1 cellular context compared by ENCODE assay signal in the genomic region with DNA sequence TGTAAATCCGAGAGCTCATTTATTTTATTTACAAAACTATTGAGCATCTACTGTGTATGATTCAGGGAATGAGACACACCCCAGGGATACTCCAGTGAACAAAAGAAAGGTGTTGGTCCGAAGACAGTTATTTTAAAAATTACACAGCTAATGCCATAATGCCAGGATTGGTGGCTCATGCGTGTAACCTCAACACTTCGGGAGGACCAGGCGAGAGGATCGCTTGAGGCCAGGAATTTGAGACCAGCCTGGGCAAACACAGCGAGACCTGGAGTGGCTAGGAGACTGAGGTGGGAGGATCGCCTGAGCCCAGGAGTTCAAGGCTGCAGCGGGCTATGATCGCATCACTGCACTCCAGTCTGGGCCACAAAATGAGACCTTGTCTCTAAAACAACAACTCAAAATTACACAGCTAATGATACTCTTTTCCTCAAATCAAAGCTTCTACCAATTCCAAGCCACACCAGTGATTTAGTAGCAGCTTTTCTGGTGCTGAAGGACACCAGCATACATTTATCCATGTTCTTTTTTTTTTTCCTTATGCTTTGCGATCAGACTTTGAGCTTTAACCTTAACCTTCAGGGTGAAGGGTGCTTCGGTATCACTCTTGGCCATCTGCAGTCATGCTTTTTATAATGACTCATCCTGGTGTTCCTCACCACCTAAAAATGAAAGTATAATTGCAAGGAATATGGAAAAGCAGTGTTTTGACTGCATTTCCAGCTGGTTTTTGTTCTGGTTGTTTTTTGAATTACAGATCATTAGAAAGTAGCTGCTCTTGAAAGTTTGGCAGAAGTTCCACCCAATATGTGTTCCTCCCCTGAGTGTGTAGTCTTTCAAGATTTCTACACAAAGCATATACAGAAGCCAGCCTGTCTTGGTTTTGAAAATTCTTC.
TF ChIP-seq lines count a peak whose summit lies in the region.

No MANE protein-coding gene starts in this region.

TF ChIP-seq in WTC11, 78 proteins besides CTCF, POLR2A, EP300 and RAD21 (continued from another document):
- TF ChIP-seq, protein P1, sequence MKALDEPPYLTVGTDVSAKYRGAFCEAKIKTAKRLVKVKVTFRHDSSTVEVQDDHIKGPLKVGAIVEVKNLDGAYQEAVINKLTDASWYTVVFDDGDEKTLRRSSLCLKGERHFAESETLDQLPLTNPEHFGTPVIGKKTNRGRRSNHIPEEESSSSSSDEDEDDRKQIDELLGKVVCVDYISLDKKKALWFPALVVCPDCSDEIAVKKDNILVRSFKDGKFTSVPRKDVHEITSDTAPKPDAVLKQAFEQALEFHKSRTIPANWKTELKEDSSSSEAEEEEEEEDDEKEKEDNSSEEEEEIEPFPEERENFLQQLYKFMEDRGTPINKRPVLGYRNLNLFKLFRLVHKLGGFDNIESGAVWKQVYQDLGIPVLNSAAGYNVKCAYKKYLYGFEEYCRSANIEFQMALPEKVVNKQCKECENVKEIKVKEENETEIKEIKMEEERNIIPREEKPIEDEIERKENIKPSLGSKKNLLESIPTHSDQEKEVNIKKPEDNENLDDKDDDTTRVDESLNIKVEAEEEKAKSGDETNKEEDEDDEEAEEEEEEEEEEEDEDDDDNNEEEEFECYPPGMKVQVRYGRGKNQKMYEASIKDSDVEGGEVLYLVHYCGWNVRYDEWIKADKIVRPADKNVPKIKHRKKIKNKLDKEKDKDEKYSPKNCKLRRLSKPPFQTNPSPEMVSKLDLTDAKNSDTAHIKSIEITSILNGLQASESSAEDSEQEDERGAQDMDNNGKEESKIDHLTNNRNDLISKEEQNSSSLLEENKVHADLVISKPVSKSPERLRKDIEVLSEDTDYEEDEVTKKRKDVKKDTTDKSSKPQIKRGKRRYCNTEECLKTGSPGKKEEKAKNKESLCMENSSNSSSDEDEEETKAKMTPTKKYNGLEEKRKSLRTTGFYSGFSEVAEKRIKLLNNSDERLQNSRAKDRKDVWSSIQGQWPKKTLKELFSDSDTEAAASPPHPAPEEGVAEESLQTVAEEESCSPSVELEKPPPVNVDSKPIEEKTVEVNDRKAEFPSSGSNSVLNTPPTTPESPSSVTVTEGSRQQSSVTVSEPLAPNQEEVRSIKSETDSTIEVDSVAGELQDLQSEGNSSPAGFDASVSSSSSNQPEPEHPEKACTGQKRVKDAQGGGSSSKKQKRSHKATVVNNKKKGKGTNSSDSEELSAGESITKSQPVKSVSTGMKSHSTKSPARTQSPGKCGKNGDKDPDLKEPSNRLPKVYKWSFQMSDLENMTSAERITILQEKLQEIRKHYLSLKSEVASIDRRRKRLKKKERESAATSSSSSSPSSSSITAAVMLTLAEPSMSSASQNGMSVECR (CRISPR knock-in tag; IDR thresholded peaks at IDR 0.05; ENCODE audit: borderline replicate concordance) = no peak
- TF ChIP-seq, protein P2, sequence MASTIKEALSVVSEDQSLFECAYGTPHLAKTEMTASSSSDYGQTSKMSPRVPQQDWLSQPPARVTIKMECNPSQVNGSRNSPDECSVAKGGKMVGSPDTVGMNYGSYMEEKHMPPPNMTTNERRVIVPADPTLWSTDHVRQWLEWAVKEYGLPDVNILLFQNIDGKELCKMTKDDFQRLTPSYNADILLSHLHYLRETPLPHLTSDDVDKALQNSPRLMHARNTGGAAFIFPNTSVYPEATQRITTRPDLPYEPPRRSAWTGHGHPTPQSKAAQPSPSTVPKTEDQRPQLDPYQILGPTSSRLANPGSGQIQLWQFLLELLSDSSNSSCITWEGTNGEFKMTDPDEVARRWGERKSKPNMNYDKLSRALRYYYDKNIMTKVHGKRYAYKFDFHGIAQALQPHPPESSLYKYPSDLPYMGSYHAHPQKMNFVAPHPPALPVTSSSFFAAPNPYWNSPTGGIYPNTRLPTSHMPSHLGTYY (CRISPR knock-in tag; IDR thresholded peaks at IDR 0.05) = no peak
- TF ChIP-seq TP53 (CRISPR knock-in tag; IDR thresholded peaks at IDR 0.05) (no peak), NR1H2 (CRISPR knock-in tag; IDR thresholded peaks at IDR 0.05) (no peak), NFATC4 (CRISPR knock-in tag; IDR thresholded peaks at IDR 0.05) (no peak), ZNF138 (CRISPR knock-in tag; conservative IDR thresholded peaks at IDR 0.05) (no peak), NR2C2 (CRISPR knock-in tag; IDR thresholded peaks at IDR 0.05) (no peak), ZNF423 (CRISPR knock-in tag; IDR thresholded peaks at IDR 0.05) (no peak), ATF1 (CRISPR knock-in tag; IDR thresholded peaks at IDR 0.05) (no peak), MYBL2 (CRISPR knock-in tag; IDR thresholded peaks at IDR 0.05) (no peak), HMGA2 (CRISPR knock-in tag; IDR thresholded peaks at IDR 0.05) (no peak)
- TF ChIP-seq, protein P3, sequence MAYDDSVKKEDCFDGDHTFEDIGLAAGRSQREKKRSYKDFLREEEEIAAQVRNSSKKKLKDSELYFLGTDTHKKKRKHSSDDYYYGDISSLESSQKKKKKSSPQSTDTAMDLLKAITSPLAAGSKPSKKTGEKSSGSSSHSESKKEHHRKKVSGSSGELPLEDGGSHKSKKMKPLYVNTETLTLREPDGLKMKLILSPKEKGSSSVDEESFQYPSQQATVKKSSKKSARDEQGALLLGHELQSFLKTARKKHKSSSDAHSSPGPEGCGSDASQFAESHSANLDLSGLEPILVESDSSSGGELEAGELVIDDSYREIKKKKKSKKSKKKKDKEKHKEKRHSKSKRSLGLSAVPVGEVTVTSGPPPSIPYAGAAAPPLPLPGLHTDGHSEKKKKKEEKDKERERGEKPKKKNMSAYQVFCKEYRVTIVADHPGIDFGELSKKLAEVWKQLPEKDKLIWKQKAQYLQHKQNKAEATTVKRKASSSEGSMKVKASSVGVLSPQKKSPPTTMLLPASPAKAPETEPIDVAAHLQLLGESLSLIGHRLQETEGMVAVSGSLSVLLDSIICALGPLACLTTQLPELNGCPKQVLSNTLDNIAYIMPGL (CRISPR knock-in tag; IDR thresholded peaks at IDR 0.05) = no peak
- TF ChIP-seq, protein P4, sequence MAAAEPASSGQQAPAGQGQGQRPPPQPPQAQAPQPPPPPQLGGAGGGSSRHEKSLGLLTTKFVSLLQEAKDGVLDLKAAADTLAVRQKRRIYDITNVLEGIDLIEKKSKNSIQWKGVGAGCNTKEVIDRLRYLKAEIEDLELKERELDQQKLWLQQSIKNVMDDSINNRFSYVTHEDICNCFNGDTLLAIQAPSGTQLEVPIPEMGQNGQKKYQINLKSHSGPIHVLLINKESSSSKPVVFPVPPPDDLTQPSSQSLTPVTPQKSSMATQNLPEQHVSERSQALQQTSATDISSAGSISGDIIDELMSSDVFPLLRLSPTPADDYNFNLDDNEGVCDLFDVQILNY (CRISPR knock-in tag; IDR thresholded peaks at IDR 0.05) = no peak
- TF ChIP-seq, protein P5, sequence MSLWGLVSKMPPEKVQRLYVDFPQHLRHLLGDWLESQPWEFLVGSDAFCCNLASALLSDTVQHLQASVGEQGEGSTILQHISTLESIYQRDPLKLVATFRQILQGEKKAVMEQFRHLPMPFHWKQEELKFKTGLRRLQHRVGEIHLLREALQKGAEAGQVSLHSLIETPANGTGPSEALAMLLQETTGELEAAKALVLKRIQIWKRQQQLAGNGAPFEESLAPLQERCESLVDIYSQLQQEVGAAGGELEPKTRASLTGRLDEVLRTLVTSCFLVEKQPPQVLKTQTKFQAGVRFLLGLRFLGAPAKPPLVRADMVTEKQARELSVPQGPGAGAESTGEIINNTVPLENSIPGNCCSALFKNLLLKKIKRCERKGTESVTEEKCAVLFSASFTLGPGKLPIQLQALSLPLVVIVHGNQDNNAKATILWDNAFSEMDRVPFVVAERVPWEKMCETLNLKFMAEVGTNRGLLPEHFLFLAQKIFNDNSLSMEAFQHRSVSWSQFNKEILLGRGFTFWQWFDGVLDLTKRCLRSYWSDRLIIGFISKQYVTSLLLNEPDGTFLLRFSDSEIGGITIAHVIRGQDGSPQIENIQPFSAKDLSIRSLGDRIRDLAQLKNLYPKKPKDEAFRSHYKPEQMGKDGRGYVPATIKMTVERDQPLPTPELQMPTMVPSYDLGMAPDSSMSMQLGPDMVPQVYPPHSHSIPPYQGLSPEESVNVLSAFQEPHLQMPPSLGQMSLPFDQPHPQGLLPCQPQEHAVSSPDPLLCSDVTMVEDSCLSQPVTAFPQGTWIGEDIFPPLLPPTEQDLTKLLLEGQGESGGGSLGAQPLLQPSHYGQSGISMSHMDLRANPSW (CRISPR knock-in tag; conservative IDR thresholded peaks at IDR 0.05; ENCODE audit: low read depth) = no peak
- TF ChIP-seq, protein P6, sequence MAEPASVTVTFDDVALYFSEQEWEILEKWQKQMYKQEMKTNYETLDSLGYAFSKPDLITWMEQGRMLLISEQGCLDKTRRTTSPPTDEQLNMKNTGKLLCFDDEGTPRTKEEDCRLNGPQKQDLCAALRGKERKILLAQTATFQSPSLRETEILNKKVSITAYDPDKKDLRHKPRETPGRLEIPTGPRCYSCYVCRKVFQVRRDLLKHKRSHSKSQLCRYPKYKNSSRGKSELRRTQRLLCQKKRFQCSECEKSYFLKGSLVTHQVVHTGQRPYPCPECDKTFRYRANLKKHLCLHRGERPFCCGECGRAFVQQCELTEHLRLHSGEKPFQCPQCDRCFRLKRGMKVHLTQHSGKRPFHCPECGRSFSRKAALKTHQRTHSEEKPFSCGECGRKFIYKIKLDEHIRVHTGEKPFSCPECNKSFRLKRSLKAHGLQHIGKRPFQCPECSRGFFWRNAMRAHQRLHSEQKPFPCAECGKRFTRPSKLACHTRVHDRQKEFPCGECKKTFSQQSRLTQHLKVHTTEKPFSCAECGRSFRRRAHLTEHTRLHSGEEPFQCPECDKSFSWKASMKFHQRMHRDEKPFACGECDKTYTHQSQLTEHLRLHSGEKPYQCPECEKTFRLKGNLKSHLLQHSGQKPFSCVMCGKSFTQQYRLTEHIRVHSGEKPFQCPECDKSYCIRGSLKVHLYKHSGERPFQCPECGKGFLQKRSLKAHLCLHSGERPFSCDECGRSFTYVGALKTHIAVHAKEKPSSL (CRISPR knock-in tag; conservative IDR thresholded peaks at IDR 0.05) = no peak
- TF ChIP-seq, protein P7, sequence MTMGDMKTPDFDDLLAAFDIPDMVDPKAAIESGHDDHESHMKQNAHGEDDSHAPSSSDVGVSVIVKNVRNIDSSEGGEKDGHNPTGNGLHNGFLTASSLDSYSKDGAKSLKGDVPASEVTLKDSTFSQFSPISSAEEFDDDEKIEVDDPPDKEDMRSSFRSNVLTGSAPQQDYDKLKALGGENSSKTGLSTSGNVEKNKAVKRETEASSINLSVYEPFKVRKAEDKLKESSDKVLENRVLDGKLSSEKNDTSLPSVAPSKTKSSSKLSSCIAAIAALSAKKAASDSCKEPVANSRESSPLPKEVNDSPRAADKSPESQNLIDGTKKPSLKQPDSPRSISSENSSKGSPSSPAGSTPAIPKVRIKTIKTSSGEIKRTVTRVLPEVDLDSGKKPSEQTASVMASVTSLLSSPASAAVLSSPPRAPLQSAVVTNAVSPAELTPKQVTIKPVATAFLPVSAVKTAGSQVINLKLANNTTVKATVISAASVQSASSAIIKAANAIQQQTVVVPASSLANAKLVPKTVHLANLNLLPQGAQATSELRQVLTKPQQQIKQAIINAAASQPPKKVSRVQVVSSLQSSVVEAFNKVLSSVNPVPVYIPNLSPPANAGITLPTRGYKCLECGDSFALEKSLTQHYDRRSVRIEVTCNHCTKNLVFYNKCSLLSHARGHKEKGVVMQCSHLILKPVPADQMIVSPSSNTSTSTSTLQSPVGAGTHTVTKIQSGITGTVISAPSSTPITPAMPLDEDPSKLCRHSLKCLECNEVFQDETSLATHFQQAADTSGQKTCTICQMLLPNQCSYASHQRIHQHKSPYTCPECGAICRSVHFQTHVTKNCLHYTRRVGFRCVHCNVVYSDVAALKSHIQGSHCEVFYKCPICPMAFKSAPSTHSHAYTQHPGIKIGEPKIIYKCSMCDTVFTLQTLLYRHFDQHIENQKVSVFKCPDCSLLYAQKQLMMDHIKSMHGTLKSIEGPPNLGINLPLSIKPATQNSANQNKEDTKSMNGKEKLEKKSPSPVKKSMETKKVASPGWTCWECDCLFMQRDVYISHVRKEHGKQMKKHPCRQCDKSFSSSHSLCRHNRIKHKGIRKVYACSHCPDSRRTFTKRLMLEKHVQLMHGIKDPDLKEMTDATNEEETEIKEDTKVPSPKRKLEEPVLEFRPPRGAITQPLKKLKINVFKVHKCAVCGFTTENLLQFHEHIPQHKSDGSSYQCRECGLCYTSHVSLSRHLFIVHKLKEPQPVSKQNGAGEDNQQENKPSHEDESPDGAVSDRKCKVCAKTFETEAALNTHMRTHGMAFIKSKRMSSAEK (CRISPR knock-in tag; IDR thresholded peaks at IDR 0.05; ENCODE audit: borderline replicate concordance) = no peak
